ENCODE assay signal across 17 cellular contexts in the genomic region with DNA sequence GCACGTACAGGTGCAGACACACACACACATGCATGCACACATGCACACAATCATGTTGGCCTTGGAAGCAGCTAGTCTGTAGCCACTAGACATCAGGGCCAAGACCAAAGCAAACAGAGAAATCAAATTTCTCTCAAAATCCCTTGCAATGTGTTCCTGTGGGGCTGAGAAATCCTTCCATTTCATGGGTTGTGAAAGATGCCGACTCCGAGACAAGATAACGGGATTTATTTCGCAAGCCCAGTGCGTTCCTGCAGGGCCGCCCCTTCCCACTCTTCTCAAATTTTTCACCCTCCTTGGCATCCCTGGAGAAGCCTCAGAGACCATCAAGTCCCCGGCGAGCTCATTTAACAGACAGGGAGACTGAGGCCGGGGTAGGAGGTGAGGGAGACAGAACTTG.
DNase-seq lines count a peak whose midpoint lies in the region; ATAC-seq and TF ChIP-seq lines count a peak whose summit lies in the region.
"Had no signal": no experiment of that assay in that cellular context is flagged by ENCODE, and none has a peak within 500 bp of the region (broad histone marks: within the 10 kb centered on the region; RNA-seq: fewer than 3 reads in every experiment).

No MANE protein-coding gene starts in this region.

- TF ChIP-seq CTCF in nephron (IDR thresholded peaks at IDR 0.05; ENCODE audit: unreplicated experiment in 3 of 3) (no peak), sigmoid colon (IDR thresholded peaks at IDR 0.05) (no peak), GM20000 (IDR thresholded peaks at IDR 0.05; ENCODE audit: extremely low read depth, missing control alignments) (no peak)

- H3K36me3 Mint-ChIP-seq in nephron (ENCODE audit: low read depth) = peaks cover 7% of the 10 kb centered on the region
- H3K36me3 Mint-ChIP-seq: CD4-positive, alpha-beta memory T cell had no signal

- no peak overlapping the region for H3K4me3 Mint-ChIP-seq in nephron
- H3K4me3 Mint-ChIP-seq: CD4-positive, alpha-beta memory T cell had no signal

- peaks cover 18% of the 10 kb centered on the region for H3K9me3 Mint-ChIP-seq in nephron

- peaks cover 64% of the 10 kb centered on the region for H3K4me1 Mint-ChIP-seq in nephron
- H3K4me1 Mint-ChIP-seq: CD4-positive, alpha-beta memory T cell had no signal

- DNase-seq in amniotic epithelial cell (ENCODE audit: low read depth) = peak; percentile 82
- no peak for DNase-seq in Right ventricle myocardium superior
- no peak for DNase-seq in sigmoid colon
- no peak for DNase-seq in putamen (ENCODE audit: low spot score)
- DNase-seq in GM20000 (ENCODE audit: low spot score) = no peak
- DNase-seq: CD4-positive, alpha-beta memory T cell; GOT3; NCI-H1092 treated with DMSO at 0.1 percent for 48 hours; NCI-H2081 treated with DMSO at 0.1 percent for 48 hours; NCI-H510A; NCI-H748 treated with DMSO at 0.1 percent for 48 hours; SHP77; SK-N-SH had no signal

- ATAC-seq in Right ventricle myocardium superior (ENCODE audit: poor library complexity) (peak; percentile 68), GM19395 (IDR thresholded peaks at IDR 0.05; ENCODE audit: unreplicated experiment) (no peak)

- no peaks in the 10 kb centered on the region for H3K36me3 ChIP-seq in sigmoid colon
- H3K36me3 ChIP-seq: BLaER1 had no signal

- TF ChIP-seq EP300 in sigmoid colon (IDR thresholded peaks at IDR 0.05) = no peak

- H3K27me3 Mint-ChIP-seq in nephron (ENCODE audit: low read depth) = peaks cover 30% of the 10 kb centered on the region

- peak overlapping the region; percentile 48 to 90 (median 70) for H3K27ac Mint-ChIP-seq in nephron
- H3K27ac Mint-ChIP-seq: CD4-positive, alpha-beta memory T cell had no signal

- H3K4me1 ChIP-seq in sigmoid colon = peaks cover 0 to 16% (median 11%) of the 10 kb centered on the region in 4 donors

- TF ChIP-seq POLR2A in sigmoid colon (IDR thresholded peaks at IDR 0.05) = no peak

- 90 to 91% methylated on average over 10 of the region's 10 CpGs for WGBS in sigmoid colon, 2 donors

- no peak overlapping the region for H3K4me3 ChIP-seq in sigmoid colon
- H3K4me3 ChIP-seq: BLaER1 had no signal

- H3K27ac ChIP-seq in sigmoid colon = peak overlapping the region in 3 of 4 donors; percentile 50 to 61 (median 57)
- H3K27ac ChIP-seq: BLaER1, HL-60 had no signal

- H3K27me3 ChIP-seq in sigmoid colon = peaks cover 0 to 3% (median 0%) of the 10 kb centered on the region in 3 donors
- H3K27me3 ChIP-seq: BLaER1 had no signal

- intact Hi-C loops in Right ventricle myocardium superior (cut with DNase I) = no loop called here
- intact Hi-C loops in sigmoid colon (cut with DNase I) = no loop called here

- peaks cover 0 to 8% (median 2%) of the 10 kb centered on the region in 4 donors for H3K9me3 ChIP-seq in sigmoid colon
